8 cellular contexts compared by ENCODE assay signal in genomic region chr2:241218131-241219029, GRCh38. TPM values are rescaled to one million over a fixed set of nuclear protein-coding genes. Genes with fewer than 3 reads are reported as not detected.
A peak's percentile ranks its signal among the peaks of the same experiment; 100 is the strongest.
DNase-seq lines count a peak whose midpoint lies in the region; ATAC-seq and TF ChIP-seq lines count a peak whose summit lies in the region.

No MANE protein-coding gene starts in this region.

- H3K4me1 ChIP-seq in lung (ENCODE audit: control insufficient read depth in 2 of 2, insufficient read depth in 2 of 2, low read length in 2 of 2): peaks cover 0 to 3% of the 10 kb centered on the region in 2 donors
- peaks cover 16% of the 10 kb centered on the region for H3K4me1 ChIP-seq in suprapubic skin

- no peaks in the 10 kb centered on the region for H3K9me3 ChIP-seq in lung (ENCODE audit: control insufficient read depth in 2 of 2, insufficient read depth in 1 of 2, low read length in 1 of 2)
- no peaks in the 10 kb centered on the region for H3K9me3 ChIP-seq in suprapubic skin

- no peak for TF ChIP-seq POLR2A in suprapubic skin (IDR thresholded peaks at IDR 0.05)

- no peak for TF ChIP-seq EP300 in suprapubic skin (IDR thresholded peaks at IDR 0.05)

- DNase-seq in DMS53 (lab: John Stamatoyannopoulos, UW) (peak; percentile 86), DMS53 treated with DMSO at 0.1 percent for 48 hours (lab: John Stamatoyannopoulos, UW; ENCODE audit: unreplicated experiment) (no peak), M059J (ENCODE audit: low read depth) (peak; percentile 29), lung (ENCODE audit: low spot score) (no peak), suprapubic skin (ENCODE audit: low spot score in 2 of 2) (no peak), mesenteric fat pad (ENCODE audit: low spot score) (no peak)
- DNase-seq in effector CD4-positive, alpha-beta T cell: peak; percentile 21

- TF ChIP-seq CTCF in lung (IDR thresholded peaks at IDR 0.05; ENCODE audit: control extremely low read depth, extremely low read depth): no peak
- peak in 1 of 2 donors; percentile 22 for TF ChIP-seq CTCF in suprapubic skin (IDR thresholded peaks at IDR 0.05)

- peak; percentile 24 to 33 for ATAC-seq in activated CD4-positive, CD25-positive, alpha-beta regulatory T cell treated with anti-CD3 and anti-CD28 coated beads, Interleukin-2, amount 50 U/mL, for 24 hours
- ATAC-seq in lung (ENCODE audit: insufficient read depth, low FRiP score): peak; percentile 10

- H3K36me3 ChIP-seq in lung (ENCODE audit: control insufficient read depth in 2 of 2, insufficient read depth in 2 of 2, low read length in 2 of 2): no peaks in the 10 kb centered on the region
- no peaks in the 10 kb centered on the region for H3K36me3 ChIP-seq in suprapubic skin

- H3K27ac ChIP-seq in lung (ENCODE audit: low read depth in 1 of 2, low read length in 1 of 2): peak overlapping the region in 1 of 2 donors; percentile 82
- no peak overlapping the region for H3K27ac ChIP-seq in suprapubic skin

- 0 to 2% methylated on average over 47 to 79 of the region's 83 CpGs for WGBS in lung, 2 donors
- WGBS in suprapubic skin: 2% methylated on average over 26 of the region's 83 CpGs

- peak overlapping the region; percentile 65 for H3K4me3 ChIP-seq in lung
- H3K4me3 ChIP-seq in suprapubic skin: peak overlapping the region; percentile 66

- H3K27me3 ChIP-seq in lung (ENCODE audit: control insufficient read depth, insufficient read depth) (no peaks in the 10 kb centered on the region), suprapubic skin (no peaks in the 10 kb centered on the region)

RNA-seq across cellular contexts. Expression of gene ANO7, which starts 29.9 kb away (rescaled TPM):
- total RNA-seq in M059J (2014; rRNA removed; shearing (Covaris generic)): 0.62 and 0.76 TPM in 2 replicates
- total RNA-seq in lung: under 1 TPM; 0.74 to 0.98 TPM
- polyA plus RNA-seq in lung: 1 to 10 TPM in 1 of 2 donors, under 1 TPM in 1; 0.71 to 1.1 TPM
- total RNA-seq in suprapubic skin: 1 to 10 TPM; 1.1 to 1.4 (median 1.2) TPM
- 1.7 TPM for total RNA-seq in mesenteric fat pad

Comparison
In these comparisons a context has a peak if more than half of its experiments do, and no peak if none do; other contexts are left out.
1. DNase-seq: peak in DMS53 (single experiment), M059J (single experiment) and effector CD4-positive, alpha-beta T cell (single experiment); none in DMS53 treated with DMSO at 0.1 percent for 48 hours (single experiment), lung (single experiment), suprapubic skin (0 of 2) and mesenteric fat pad (single experiment).